19 cellular contexts compared by ENCODE assay signal in the genomic region with DNA sequence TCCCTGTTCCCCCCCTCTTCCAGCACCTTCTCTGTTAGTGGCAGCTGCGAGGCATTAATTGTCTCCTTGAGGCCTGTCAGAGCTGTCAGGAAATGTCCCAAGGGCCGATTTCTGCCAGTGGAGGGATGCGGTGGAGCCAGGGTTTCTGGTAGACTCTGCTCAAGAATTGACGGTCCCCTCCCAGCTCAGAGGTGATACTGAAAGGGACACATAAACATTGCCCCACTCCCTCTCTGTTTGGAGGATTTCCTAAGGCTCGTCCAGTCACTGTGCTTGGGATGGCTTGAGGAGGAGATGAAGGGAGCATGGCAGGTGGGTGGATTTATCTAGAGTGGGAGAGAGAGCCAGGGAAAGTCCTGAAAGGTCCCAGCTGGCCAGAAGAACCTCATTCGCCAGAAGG.
DNase-seq lines count a peak whose midpoint lies in the region; TF ChIP-seq lines count a peak whose summit lies in the region.
"Had no signal": no experiment of that assay in that cellular context is flagged by ENCODE, and none has a peak within 500 bp of the region (broad histone marks: within the 10 kb centered on the region; RNA-seq: fewer than 3 reads in every experiment).

No MANE protein-coding gene starts in this region.

- peaks cover 6% of the 10 kb centered on the region for H3K4me1 Mint-ChIP-seq in endodermal cell
- H3K4me1 Mint-ChIP-seq: B cell, GM23338 had no signal

- H3K9me2 ChIP-seq in neural cell (ENCODE audit: insufficient read depth, low read length), result no peaks in the 10 kb centered on the region
- H3K9me2 ChIP-seq in PC-9 (ENCODE audit: insufficient read depth), result no peaks in the 10 kb centered on the region

- no peak for TF ChIP-seq CTCF in endodermal cell (conservative IDR thresholded peaks at IDR 0.05)
- no peak for TF ChIP-seq CTCF in neural cell (IDR thresholded peaks at IDR 0.05; ENCODE audit: poor library complexity, severe bottlenecking)
- no peak for TF ChIP-seq CTCF in PC-9 (conservative IDR thresholded peaks at IDR 0.05)

- H4K20me1 ChIP-seq in neural cell (ENCODE audit: insufficient read depth) (no peaks in the 10 kb centered on the region), PC-9 (ENCODE audit: insufficient read depth) (no peaks in the 10 kb centered on the region)

- H3F3A ChIP-seq in neural cell (ENCODE audit: insufficient read depth, low read length, poor library complexity, severe bottlenecking), result no peaks in the 10 kb centered on the region
- H3F3A ChIP-seq in PC-9 (ENCODE audit: insufficient read depth, low read depth), result no peaks in the 10 kb centered on the region

- BruUV-seq in PC-9 (replicated peaks; lab: Mats Ljungman, UMichigan), result no TSS peak

- H3K27ac Mint-ChIP-seq in endodermal cell, result no peak overlapping the region
- H3K27ac Mint-ChIP-seq: B cell, GM23338, IgD-negative memory B cell had no signal

- peak; percentile 74 for TF ChIP-seq EP300 in neural cell (conservative IDR thresholded peaks at IDR 0.05; ENCODE audit: poor library complexity, severe bottlenecking)

- no peak overlapping the region for H3K4me3 Mint-ChIP-seq in endodermal cell
- H3K4me3 Mint-ChIP-seq: B cell, CD14-positive monocyte, GM23338, IgD-negative memory B cell had no signal

- peaks cover 4% of the 10 kb centered on the region for H3K27me3 Mint-ChIP-seq in endodermal cell (ENCODE audit: insufficient read depth)

- CTCF ChIA-PET in PC-9 (lab: Charles Lee), result interaction anchor here (0.7 kb wide), 1 partner anchor 25 kb away, joined by 3 read pairs; no protein-coding TSS in a partner anchor

- H3K4me1 ChIP-seq in endodermal cell (ENCODE audit: control insufficient read depth, insufficient read depth, low read length) (no peaks in the 10 kb centered on the region), PC-9 (replicated peaks; ENCODE audit: insufficient read depth) (no peaks in the 10 kb centered on the region)
- H3K4me1 ChIP-seq: A549 had no signal

- H3K4me3 ChIP-seq in endodermal cell (ENCODE audit: low read length), result no peak overlapping the region
- peak overlapping the region; percentile 14 for H3K4me3 ChIP-seq in neural cell (ENCODE audit: low read length)
- no peak overlapping the region for H3K4me3 ChIP-seq in PC-9
- H3K4me3 ChIP-seq: A549, GM23338, SK-N-MC had no signal

- no peak overlapping the region for H3K4me2 ChIP-seq in neural cell (ENCODE audit: low read length)
- H3K4me2 ChIP-seq in PC-9, result no peak overlapping the region
- H3K4me2 ChIP-seq: A549, GM23338 had no signal

- 86 to 87% methylated on average over 4 to 6 of the region's 6 CpGs for WGBS in endodermal cell (ENCODE audit: insufficient coverage in 1 of 2, insufficient read length in 1 of 2), 2 experiments

- H3K36me3 ChIP-seq in endodermal cell (ENCODE audit: control insufficient read depth, insufficient read depth, low read length) (no peaks in the 10 kb centered on the region), neural cell (ENCODE audit: insufficient read depth, low read length) (no peaks in the 10 kb centered on the region), PC-9 (ENCODE audit: low read depth) (no peaks in the 10 kb centered on the region)

- H3K9me3 Mint-ChIP-seq in endodermal cell, result no peaks in the 10 kb centered on the region
- H3K9me3 Mint-ChIP-seq: CD14-positive monocyte, GM23338 had no signal

- H3K27ac ChIP-seq in endodermal cell (ENCODE audit: low read depth, low read length) (peak overlapping the region; percentile 68), neural cell (ENCODE audit: low read length) (no peak overlapping the region), PC-9 (no peak overlapping the region)
- H3K27ac ChIP-seq: A549, SK-N-MC had no signal

- H2AFZ ChIP-seq in neural cell (ENCODE audit: low read depth, low read length), result no peak overlapping the region
- H2AFZ ChIP-seq in PC-9, result no peak overlapping the region

- POLR2A ChIA-PET in PC-9 (lab: Charles Lee; ENCODE audit: unreplicated experiment), result no interaction called here

- H3K79me2 ChIP-seq in neural cell (replicated peaks; ENCODE audit: insufficient read depth, low read length) (no peaks in the 10 kb centered on the region), PC-9 (ENCODE audit: low read depth) (no peaks in the 10 kb centered on the region)

- intact Hi-C loops in PC-9 (cut with micrococcal nuclease; ENCODE audit: unreplicated experiment), result no loop called here

- no peak overlapping the region for H3K9ac ChIP-seq in endodermal cell (ENCODE audit: extremely low read depth, low read length, poor library complexity, severe bottlenecking)
- H3K9ac ChIP-seq in neural cell (ENCODE audit: low read length), result no peak overlapping the region

- DNase-seq in NCI-H524 (lab: John Stamatoyannopoulos, UW), result peak; percentile 47 to 70
- DNase-seq in NCI-H82 treated with DMSO at 0.1 percent for 48 hours (lab: John Stamatoyannopoulos, UW; ENCODE audit: unreplicated experiment), result peak; percentile 42
- DNase-seq in endodermal cell, result no peak
- DNase-seq in cerebellar cortex (ENCODE audit: low spot score), result no peak
- no peak for DNase-seq in NCI-H2196 treated with DMSO at 0.1 percent for 48 hours (lab: John Stamatoyannopoulos, UW; ENCODE audit: unreplicated experiment)
- no peak for DNase-seq in PC-9
- no peak for DNase-seq in NCI-H774 (lab: John Stamatoyannopoulos, UW)
- DNase-seq: DMS53, GDM1, HCEC 1CT, MV-4-11, SHP77 treated with DMSO at 0.1 percent for 48 hours had no signal

- H3K27me3 ChIP-seq in endodermal cell (ENCODE audit: control insufficient read depth, insufficient read depth, low read length, poor library complexity, severe bottlenecking), result peaks cover 8% of the 10 kb centered on the region
- no peaks in the 10 kb centered on the region for H3K27me3 ChIP-seq in neural cell (ENCODE audit: insufficient read depth, low read depth, low read length)
- H3K27me3 ChIP-seq in PC-9 (ENCODE audit: insufficient read depth, low read depth), result peaks cover 23% of the 10 kb centered on the region

- TF ChIP-seq RAD21 in neural cell (conservative IDR thresholded peaks at IDR 0.05), result no peak

- H3K36me3 Mint-ChIP-seq in endodermal cell (ENCODE audit: low read depth), result no peaks in the 10 kb centered on the region
- H3K36me3 Mint-ChIP-seq: CD14-positive monocyte, IgD-negative memory B cell had no signal

- H3K9me3 ChIP-seq in endodermal cell (ENCODE audit: control insufficient read depth, low read length), result no peaks in the 10 kb centered on the region
- no peaks in the 10 kb centered on the region for H3K9me3 ChIP-seq in neural cell (ENCODE audit: low read length)
- no peaks in the 10 kb centered on the region for H3K9me3 ChIP-seq in PC-9 (ENCODE audit: insufficient read depth, low read depth)
- H3K9me3 ChIP-seq: A549 had no signal

TF ChIP-seq in neural cell, 6 proteins besides CTCF, POLR2A, EP300 and RAD21:
- no peak for TF ChIP-seq TAF1 (IDR thresholded peaks at IDR 0.05; ENCODE audit: low read depth)
- no peak for TF ChIP-seq MXI1 (conservative IDR thresholded peaks at IDR 0.05; ENCODE audit: poor library complexity, severe bottlenecking)
- TF ChIP-seq POLR2AphosphoS5 (IDR thresholded peaks at IDR 0.05), result peak; percentile 19

Comparison
In these comparisons a context has a peak if more than half of its experiments do, and no peak if none do; other contexts are left out.
1. DNase-seq: peak in NCI-H524 (2 of 2) and NCI-H82 treated with DMSO at 0.1 percent for 48 hours (single experiment); none in endodermal cell (single experiment), cerebellar cortex (single experiment), NCI-H2196 treated with DMSO at 0.1 percent for 48 hours (single experiment), PC-9 (0 of 2) and NCI-H774 (single experiment).